ENCODE assay signal across 8 cellular contexts in genomic region chr5:172006378-172007152, GRCh38. TPM values are rescaled to one million over a fixed set of nuclear protein-coding genes. Genes with fewer than 3 reads are reported as not detected.
A peak's percentile ranks its signal among the peaks of the same experiment; 100 is the strongest.
DNase-seq lines count a peak whose midpoint lies in the region; ATAC-seq and TF ChIP-seq lines count a peak whose summit lies in the region.

TSS of gene FBXW11 (minus strand) at chr5:172006638. CDS start at chr5:172006502, 136 bp downstream.

- no TSS peak for BruUV-seq in PC-9 (replicated peaks; lab: Mats Ljungman, UMichigan)

- H3K36me3 ChIP-seq in PC-9 (ENCODE audit: low read depth) (peaks cover 6% of the 10 kb centered on the region; the same call in 1 of the 2 replicates), esophagus (ENCODE audit: control insufficient read depth in 2 of 2, insufficient read depth in 2 of 2, low read length in 1 of 2) (no peaks in the 10 kb centered on the region), muscle layer of colon (ENCODE audit: insufficient read depth, low read length) (no peaks in the 10 kb centered on the region)

- no peaks in the 10 kb centered on the region for H3K9me3 Mint-ChIP-seq in activated T-cell treated with anti-CD3 and anti-CD28 coated beads, Interleukin-2, amount 50 U/mL, for 24 hours

- H3K4me1 ChIP-seq in PC-9 (replicated peaks; ENCODE audit: insufficient read depth): peaks cover 29% of the 10 kb centered on the region
- H3K4me1 ChIP-seq in esophagus (ENCODE audit: control insufficient read depth in 2 of 2, insufficient read depth in 2 of 2, low read length in 1 of 2): peaks cover 0 to 4% of the 10 kb centered on the region in 2 donors
- H3K4me1 ChIP-seq in muscle layer of colon (ENCODE audit: insufficient read depth, low read length): peaks cover 31% of the 10 kb centered on the region

- no peaks in the 10 kb centered on the region for H3K9me2 ChIP-seq in PC-9 (ENCODE audit: insufficient read depth)

- H3K9me3 ChIP-seq in PC-9 (ENCODE audit: insufficient read depth, low read depth) (no peaks in the 10 kb centered on the region), esophagus (ENCODE audit: control insufficient read depth in 2 of 2, insufficient read depth in 1 of 2, low read depth in 1 of 2, low read length in 1 of 2) (no peaks in the 10 kb centered on the region), muscle layer of colon (ENCODE audit: low read length) (no peaks in the 10 kb centered on the region)

- H3K36me3 Mint-ChIP-seq in activated T-cell treated with anti-CD3 and anti-CD28 coated beads, Interleukin-2, amount 50 U/mL, for 24 hours (ENCODE audit: low read depth): peaks cover 39% of the 10 kb centered on the region

- H3K4me2 ChIP-seq in PC-9: peak within 1 kb of the TSS; percentile 89

- 0% methylated on average over 63 to 77 of the region's 77 CpGs for WGBS in esophagus, 2 donors

- H3K27me3 Mint-ChIP-seq in activated T-cell treated with anti-CD3 and anti-CD28 coated beads, Interleukin-2, amount 50 U/mL, for 24 hours: no peaks in the 10 kb centered on the region

- no peaks in the 10 kb centered on the region for H3K27me3 ChIP-seq in PC-9 (ENCODE audit: insufficient read depth, low read depth)
- no peaks in the 10 kb centered on the region for H3K27me3 ChIP-seq in esophagus (ENCODE audit: control insufficient read depth in 1 of 2, insufficient read depth in 2 of 2, low read length in 2 of 2)
- H3K27me3 ChIP-seq in muscle layer of colon (ENCODE audit: control insufficient read depth in 1 of 2, insufficient read depth in 2 of 2, low read length in 2 of 2): no peaks in the 10 kb centered on the region

- H3K4me3 Mint-ChIP-seq in activated T-cell treated with anti-CD3 and anti-CD28 coated beads, Interleukin-2, amount 50 U/mL, for 24 hours: peak within 1 kb of the TSS; percentile 92

- H3K4me3 ChIP-seq in Jurkat, Clone E6-1 (ENCODE audit: low read length): peak within 1 kb of the TSS; percentile 99
- H3K4me3 ChIP-seq in PC-9 (peak within 1 kb of the TSS; percentile 86), esophagus (ENCODE audit: low read depth in 1 of 2, low read length in 2 of 2) (peak within 1 kb of the TSS; percentile 88 to 89), muscle layer of colon (ENCODE audit: low read depth in 1 of 2, low read length in 2 of 2) (peak within 1 kb of the TSS; percentile 89 to 99)

- no peak for TF ChIP-seq CTCF in PC-9 (conservative IDR thresholded peaks at IDR 0.05)

- intact Hi-C loops in PC-9 (cut with micrococcal nuclease; ENCODE audit: unreplicated experiment): loop anchor here (1.0 to 5.0 kb wide), 4 partner anchors 60 to 276 kb away; partner anchors contain the start of genes STK10 and UBTD2

- H3K27ac ChIP-seq in PC-9 (peak within 1 kb of the TSS; percentile 68), esophagus (ENCODE audit: low read depth in 2 of 2, low read length in 1 of 2) (peak within 1 kb of the TSS; percentile 92 to 100), muscle layer of colon (ENCODE audit: low read depth, low read length) (peak within 1 kb of the TSS; percentile 94)

- H3F3A ChIP-seq in PC-9 (ENCODE audit: insufficient read depth, low read depth): peaks cover 13% of the 10 kb centered on the region; the same call in 1 of the 2 replicates

- peaks cover 59% of the 10 kb centered on the region for H3K79me2 ChIP-seq in PC-9 (ENCODE audit: low read depth)

- peak within 1 kb of the TSS; percentile 98 for H3K27ac Mint-ChIP-seq in activated T-cell treated with anti-CD3 and anti-CD28 coated beads, Interleukin-2, amount 50 U/mL, for 24 hours

- peaks cover 55% of the 10 kb centered on the region for H3K4me1 Mint-ChIP-seq in activated T-cell treated with anti-CD3 and anti-CD28 coated beads, Interleukin-2, amount 50 U/mL, for 24 hours (ENCODE audit: low read depth)

- peak; percentile 78 for DNase-seq in DMS153 (lab: John Stamatoyannopoulos, UW)
- peak; percentile 94 for DNase-seq in Jurkat, Clone E6-1 (ENCODE audit: low read depth, low spot score)
- peak; percentile 95 to 96 for DNase-seq in PC-9
- peak; percentile 94 for DNase-seq in activated T-cell treated with anti-CD3 and anti-CD28 coated beads, Interleukin-2, amount 50 U/mL, for 24 hours
- DNase-seq in stimulated activated CD8-positive, alpha-beta memory T cell treated with anti-CD3 and anti-CD28 coated beads, Interleukin-7, amount 100 ng/mL, for 24 hours (ENCODE audit: low read depth): peak; percentile 91

- POLR2A ChIA-PET in PC-9 (lab: Charles Lee; ENCODE audit: unreplicated experiment): interaction anchor here (0.5 to 0.9 kb wide), 19 partner anchors 11 to 632 kb away, joined by 3 to 9 read pairs (median 5); partner anchors contain the start of gene UBTD2

- H4K20me1 ChIP-seq in PC-9 (ENCODE audit: insufficient read depth): peaks cover 35% of the 10 kb centered on the region

- CTCF ChIA-PET in PC-9 (lab: Charles Lee): interaction anchor here (0.6 to 2.5 kb wide), 5 partner anchors 52 to 182 kb away, joined by 3 to 8 read pairs (median 6); partner anchors contain the start of gene STK10

- H3K9ac ChIP-seq in muscle layer of colon (ENCODE audit: low read length): peak within 1 kb of the TSS; percentile 94

- H2AFZ ChIP-seq in PC-9: peak within 1 kb of the TSS; percentile 98

- peak; percentile 78 for ATAC-seq in GM21619 (IDR thresholded peaks at IDR 0.05; ENCODE audit: unreplicated experiment)

RNA-seq across cellular contexts. Expression of gene FBXW11, which starts in this region (rescaled TPM):
- 24.2 TPM for polyA plus RNA-seq in Jurkat, Clone E6-1 (2012; ENCODE audit: insufficient read depth, insufficient read length)
- 54.8 and 58.7 TPM in 2 replicates for total RNA-seq in PC-9 (2021)
- polyA plus RNA-seq in esophagus: 10 to 100 TPM in 1 of 2 donors, 1 to 10 TPM in 1; 8.9 to 17.4 TPM

Comparison
In these comparisons a context has a peak if more than half of its experiments do, and no peak if none do; other contexts are left out.
1. Peak in every context shown above with its lines: DNase-seq, ATAC-seq, H3K4me3 ChIP-seq and H3K27ac ChIP-seq.